ENCODE assay signal across 9 cellular contexts in the genomic region with DNA sequence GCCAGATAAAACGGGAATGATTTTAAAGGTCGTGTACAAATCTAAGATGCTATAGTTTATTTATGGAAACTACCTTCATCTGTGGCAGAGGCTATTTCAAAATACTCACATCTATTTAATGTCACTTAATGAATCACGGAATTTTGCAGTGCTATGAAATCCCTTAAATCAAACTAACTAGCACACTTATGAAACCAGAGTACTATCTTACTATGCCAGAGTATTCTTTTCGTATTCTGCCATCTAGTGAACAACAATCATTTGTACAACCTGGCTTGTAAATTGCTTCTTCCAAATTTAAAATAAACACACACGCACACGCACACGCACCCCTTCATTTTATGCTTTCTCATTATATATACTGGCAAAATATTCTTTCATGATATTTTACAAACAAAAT.
DNase-seq lines count a peak whose midpoint lies in the region; ATAC-seq, FAIRE-seq and TF ChIP-seq lines count a peak whose summit lies in the region.
"Had no signal": no experiment of that assay in that cellular context is flagged by ENCODE, and none has a peak within 500 bp of the region (broad histone marks: within the 10 kb centered on the region; RNA-seq: fewer than 3 reads in every experiment).

No MANE protein-coding gene starts in this region.

- POLR2A ChIA-PET in AG04449 (lab: Yijun Ruan, JAX): no interaction called here

- TF ChIP-seq RAD21 in Ishikawa (IDR thresholded peaks at IDR 0.05; ENCODE audit: low read depth): peak; percentile 56

- TF ChIP-seq CTCF in AG04449 (IDR thresholded peaks at IDR 0.05; ENCODE audit: insufficient read depth, low read length, missing control alignments): no peak

- TF ChIP-seq EP300 in Ishikawa (IDR thresholded peaks at IDR 0.05; ENCODE audit: borderline replicate concordance): no peak

- H3K4me3 ChIP-seq in AG04449 (ENCODE audit: low read depth, low read length): no peak overlapping the region

- ATAC-seq in GM21825 (IDR thresholded peaks at IDR 0.05; ENCODE audit: unreplicated experiment) (no peak), HG02678 (IDR thresholded peaks at IDR 0.05; ENCODE audit: unreplicated experiment) (no peak)
- ATAC-seq: esophagus mucosa had no signal

- no peak for FAIRE-seq in GM12891 (lab: Jason Lieb, UNC)

- CTCF ChIA-PET in AG04449 (lab: Yijun Ruan, JAX): interaction anchor here (1.0 to 6.7 kb wide), 10 partner anchors 11 to 677 kb away, joined by 3 to 58 read pairs (median 7); no protein-coding TSS in a partner anchor

- no peak for TF ChIP-seq POLR2A in GM12891 (IDR thresholded peaks at IDR 0.05; ENCODE audit: low read depth, low read length)

- DNase-seq in AG04449 (ENCODE audit: low read depth, low spot score): peak; percentile 7
- peak; percentile 34 for DNase-seq in amniotic stem cell (lab: John Stamatoyannopoulos, UW)
- DNase-seq in kidney tubule cell (ENCODE audit: low spot score): peak; percentile 42
- no peak for DNase-seq in GM12891 (ENCODE audit: insufficient read length, low spot score)
- DNase-seq in T1000 (lab: John Stamatoyannopoulos, UW): no peak

TF ChIP-seq in Ishikawa, 13 proteins besides CTCF, POLR2A, EP300 and RAD21:
- TF ChIP-seq TEAD4 (IDR thresholded peaks at IDR 0.05) (no peak), CEBPB (IDR thresholded peaks at IDR 0.05) (no peak), NFIC (IDR thresholded peaks at IDR 0.05) (no peak), TAF1 (IDR thresholded peaks at IDR 0.05; ENCODE audit: low read depth) (no peak), ZBTB7A (IDR thresholded peaks at IDR 0.05; ENCODE audit: low read depth) (no peak), TCF12 (IDR thresholded peaks at IDR 0.05; ENCODE audit: low read depth) (no peak), EGR1 (IDR thresholded peaks at IDR 0.05) (no peak), YY1 (IDR thresholded peaks at IDR 0.05; ENCODE audit: low read depth) (no peak), CREB1 (IDR thresholded peaks at IDR 0.05; ENCODE audit: low read depth) (no peak), FOXM1 (IDR thresholded peaks at IDR 0.05; ENCODE audit: borderline replicate concordance, low read depth) (no peak)
- TF ChIP-seq, protein P1, sequence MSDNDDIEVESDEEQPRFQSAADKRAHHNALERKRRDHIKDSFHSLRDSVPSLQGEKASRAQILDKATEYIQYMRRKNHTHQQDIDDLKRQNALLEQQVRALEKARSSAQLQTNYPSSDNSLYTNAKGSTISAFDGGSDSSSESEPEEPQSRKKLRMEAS (IDR thresholded peaks at IDR 0.05): no peak
- TF ChIP-seq, protein P2, sequence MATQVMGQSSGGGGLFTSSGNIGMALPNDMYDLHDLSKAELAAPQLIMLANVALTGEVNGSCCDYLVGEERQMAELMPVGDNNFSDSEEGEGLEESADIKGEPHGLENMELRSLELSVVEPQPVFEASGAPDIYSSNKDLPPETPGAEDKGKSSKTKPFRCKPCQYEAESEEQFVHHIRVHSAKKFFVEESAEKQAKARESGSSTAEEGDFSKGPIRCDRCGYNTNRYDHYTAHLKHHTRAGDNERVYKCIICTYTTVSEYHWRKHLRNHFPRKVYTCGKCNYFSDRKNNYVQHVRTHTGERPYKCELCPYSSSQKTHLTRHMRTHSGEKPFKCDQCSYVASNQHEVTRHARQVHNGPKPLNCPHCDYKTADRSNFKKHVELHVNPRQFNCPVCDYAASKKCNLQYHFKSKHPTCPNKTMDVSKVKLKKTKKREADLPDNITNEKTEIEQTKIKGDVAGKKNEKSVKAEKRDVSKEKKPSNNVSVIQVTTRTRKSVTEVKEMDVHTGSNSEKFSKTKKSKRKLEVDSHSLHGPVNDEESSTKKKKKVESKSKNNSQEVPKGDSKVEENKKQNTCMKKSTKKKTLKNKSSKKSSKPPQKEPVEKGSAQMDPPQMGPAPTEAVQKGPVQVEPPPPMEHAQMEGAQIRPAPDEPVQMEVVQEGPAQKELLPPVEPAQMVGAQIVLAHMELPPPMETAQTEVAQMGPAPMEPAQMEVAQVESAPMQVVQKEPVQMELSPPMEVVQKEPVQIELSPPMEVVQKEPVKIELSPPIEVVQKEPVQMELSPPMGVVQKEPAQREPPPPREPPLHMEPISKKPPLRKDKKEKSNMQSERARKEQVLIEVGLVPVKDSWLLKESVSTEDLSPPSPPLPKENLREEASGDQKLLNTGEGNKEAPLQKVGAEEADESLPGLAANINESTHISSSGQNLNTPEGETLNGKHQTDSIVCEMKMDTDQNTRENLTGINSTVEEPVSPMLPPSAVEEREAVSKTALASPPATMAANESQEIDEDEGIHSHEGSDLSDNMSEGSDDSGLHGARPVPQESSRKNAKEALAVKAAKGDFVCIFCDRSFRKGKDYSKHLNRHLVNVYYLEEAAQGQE (IDR thresholded peaks at IDR 0.05; ENCODE audit: low read depth): no peak
- TF ChIP-seq, protein P3, sequence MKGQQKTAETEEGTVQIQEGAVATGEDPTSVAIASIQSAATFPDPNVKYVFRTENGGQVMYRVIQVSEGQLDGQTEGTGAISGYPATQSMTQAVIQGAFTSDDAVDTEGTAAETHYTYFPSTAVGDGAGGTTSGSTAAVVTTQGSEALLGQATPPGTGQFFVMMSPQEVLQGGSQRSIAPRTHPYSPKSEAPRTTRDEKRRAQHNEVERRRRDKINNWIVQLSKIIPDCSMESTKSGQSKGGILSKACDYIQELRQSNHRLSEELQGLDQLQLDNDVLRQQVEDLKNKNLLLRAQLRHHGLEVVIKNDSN (IDR thresholded peaks at IDR 0.05): no peak

TF ChIP-seq in GM12891, 5 proteins besides CTCF, POLR2A, EP300 and RAD21:
- no peak for TF ChIP-seq PAX5 (IDR thresholded peaks at IDR 0.05; ENCODE audit: insufficient read depth, low read length, severe bottlenecking)
- TF ChIP-seq POU2F2 (IDR thresholded peaks at IDR 0.05; ENCODE audit: low read depth, low read length): no peak
- no peak for TF ChIP-seq POLR2AphosphoS5 (IDR thresholded peaks at IDR 0.05; ENCODE audit: low read depth, low read length)
- TF ChIP-seq SPI1 (IDR thresholded peaks at IDR 0.05; ENCODE audit: low read depth, low read length): no peak
- no peak for TF ChIP-seq TAF1 (IDR thresholded peaks at IDR 0.05; ENCODE audit: low read depth, low read length)

Comparison
In these comparisons a context has a peak if more than half of its experiments do, and no peak if none do; other contexts are left out.
1. DNase-seq: peak in AG04449 (single experiment), amniotic stem cell (single experiment) and kidney tubule cell (single experiment); none in GM12891 (single experiment) and T1000 (single experiment).